ENCODE assay signal across 9 cellular contexts in the genomic region with DNA sequence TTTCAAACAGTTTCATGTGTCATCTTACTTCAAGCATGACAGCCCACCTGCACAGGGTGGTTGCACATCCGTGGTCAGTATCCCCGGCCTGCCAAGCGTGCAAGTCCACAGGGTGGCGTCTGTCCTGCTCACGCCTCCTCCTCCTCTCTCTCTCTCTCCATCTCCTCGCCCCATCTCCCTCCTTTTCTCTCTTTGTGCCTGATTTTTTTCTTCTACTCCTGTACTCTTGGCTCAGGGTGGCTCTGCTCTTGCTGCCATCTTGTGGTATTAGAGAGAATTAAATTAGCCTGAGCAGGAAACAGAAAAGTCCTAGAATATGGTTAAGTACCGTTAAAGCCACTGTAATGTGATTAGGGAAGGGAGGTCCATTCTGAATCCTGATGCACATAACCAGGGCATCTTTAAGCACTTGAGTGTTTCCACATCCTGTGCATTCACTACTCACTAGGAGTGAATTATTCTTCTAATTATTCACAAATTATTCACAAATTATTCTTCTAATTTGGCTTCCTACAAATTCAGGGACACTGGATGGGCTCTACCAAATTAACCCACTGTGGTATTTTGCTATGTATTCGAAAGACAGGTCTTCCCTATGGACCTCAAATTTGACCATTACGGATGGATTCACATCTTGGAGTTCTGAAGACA. TPM values are rescaled to one million over a fixed set of nuclear protein-coding genes. Genes with fewer than 3 reads are reported as not detected.
A peak's percentile ranks its signal among the peaks of the same experiment; 100 is the strongest.
DNase-seq lines count a peak whose midpoint lies in the region; ATAC-seq, FAIRE-seq and TF ChIP-seq lines count a peak whose summit lies in the region.
"Had no signal": no experiment of that assay in that cellular context is flagged by ENCODE, and none has a peak within 500 bp of the region (broad histone marks: within the 10 kb centered on the region; RNA-seq: fewer than 3 reads in every experiment).

No MANE protein-coding gene starts in this region.

- no peak overlapping the region for H3K4me3 ChIP-seq in NT2/D1 (ENCODE audit: insufficient read length, low read depth)
- H3K4me3 ChIP-seq in colonic mucosa, result no peak overlapping the region
- no peak overlapping the region for H3K4me3 ChIP-seq in HepG2 (replicated peaks in 1 of 3; ENCODE audit: insufficient read depth in 1 of 3, low read depth in 2 of 3, low read length in 3 of 3)
- H3K4me3 ChIP-seq in vagina, result no peak overlapping the region

- TF ChIP-seq CTCF in colonic mucosa (IDR thresholded peaks at IDR 0.05) (peak; percentile 71), HepG2 (CRISPR knock-in tag; IDR thresholded peaks at IDR 0.05) (peak; percentile 69), vagina (IDR thresholded peaks at IDR 0.05) (peak; percentile 11 to 65 (median 45))

- intact Hi-C loops in colonic mucosa (cut with DNase I) (loop anchor here (2.0 to 5.0 kb wide), 2 partner anchors 39 to 134 kb away; no protein-coding TSS in a partner anchor), HepG2 (cut with micrococcal nuclease; ENCODE audit: unreplicated experiment) (loop anchor here (1.0 kb wide), 2 partner anchors 38 to 131 kb away; no protein-coding TSS in a partner anchor), vagina (cut with DNase I) (no loop called here)

- in situ Hi-C loops in Caki2 (cut with HindIII; ENCODE audit: low pct_unique_long_range_greater_than_20kb, low sequenced_read_pairs), result no loop called here
- in situ Hi-C loops in HepG2 (cut with HindIII; ENCODE audit: extremely low pct_ligation_motif_present, low pct_unique_long_range_greater_than_20kb), result loop anchor here (5.0 kb wide), 1 partner anchor 34 kb away; no protein-coding TSS in a partner anchor

- TF ChIP-seq POLR2A in HepG2 (IDR thresholded peaks at IDR 0.05; ENCODE audit: insufficient read depth in 1 of 2, low read depth in 2 of 2, low read length in 2 of 2) (no peak), vagina (IDR thresholded peaks at IDR 0.05) (no peak)

- peak; percentile 79 for ATAC-seq in HepG2
- no peak for ATAC-seq in GM18502 (IDR thresholded peaks at IDR 0.05; ENCODE audit: poor library complexity, unreplicated experiment)

- H3K36me3 ChIP-seq in NT2/D1 (ENCODE audit: insufficient read depth, insufficient read length, low read length), result no peaks in the 10 kb centered on the region
- H3K36me3 ChIP-seq in colonic mucosa, result no peaks in the 10 kb centered on the region
- H3K36me3 ChIP-seq in HepG2 (replicated peaks in 1 of 2; ENCODE audit: control insufficient read depth in 1 of 2, insufficient read depth in 2 of 2, low read length in 2 of 2), result no peaks in the 10 kb centered on the region
- no peaks in the 10 kb centered on the region for H3K36me3 ChIP-seq in vagina
- H3K36me3 ChIP-seq: neutrophil had no signal

- no peak overlapping the region for H2AFZ ChIP-seq in HepG2 (ENCODE audit: low read length)

- H3K27ac ChIP-seq in colonic mucosa (no peak overlapping the region), HepG2 (ENCODE audit: extremely low read length, insufficient read depth, low read length) (no peak overlapping the region), vagina (no peak overlapping the region)
- H3K27ac ChIP-seq: neutrophil had no signal

- no peak for TF ChIP-seq RAD21 in HepG2 (CRISPR knock-in tag; IDR thresholded peaks at IDR 0.05)

- H3K4me2 ChIP-seq in HepG2 (ENCODE audit: low read depth, low read length), result no peak overlapping the region

- FAIRE-seq in HepG2 (lab: Jason Lieb, UNC), result peak; percentile 69

- no peaks in the 10 kb centered on the region; the same call in 1 of the 2 replicates for H3K9me3 ChIP-seq in NT2/D1 (ENCODE audit: insufficient read depth, low read length)
- no peaks in the 10 kb centered on the region for H3K9me3 ChIP-seq in colonic mucosa
- H3K9me3 ChIP-seq in HepG2 (ENCODE audit: low read length), result no peaks in the 10 kb centered on the region
- H3K9me3 ChIP-seq in vagina, result no peaks in the 10 kb centered on the region
- H3K9me3 ChIP-seq: neutrophil had no signal

- DNase-seq in Caki2 (ENCODE audit: low read depth) (peak; percentile 76), HT1080 (ENCODE audit: low read depth) (peak; percentile 85), NT2/D1 (ENCODE audit: low read depth, low spot score) (peak; percentile 73), colonic mucosa (no peak), HepG2 (ENCODE audit: low spot score) (peak; percentile 45), vagina (ENCODE audit: extremely low spot score in 2 of 2) (no peak)
- DNase-seq in activated CD4-positive, alpha-beta T cell treated with anti-CD3 and anti-CD28 coated beads for 48 hours, result no peak

- H4K20me1 ChIP-seq in HepG2 (ENCODE audit: insufficient read depth, low read length), result no peaks in the 10 kb centered on the region

- H3K9ac ChIP-seq in NT2/D1 (ENCODE audit: insufficient read length, low read depth) (no peak overlapping the region), colonic mucosa (ENCODE audit: low read depth in 2 of 2, low read length in 2 of 2) (no peak overlapping the region), HepG2 (ENCODE audit: insufficient read depth, low read depth, low read length) (no peak overlapping the region)

- H3K79me2 ChIP-seq in HepG2 (ENCODE audit: insufficient read depth, low read length), result no peaks in the 10 kb centered on the region

- peaks cover 3% of the 10 kb centered on the region for H3K4me1 ChIP-seq in NT2/D1 (ENCODE audit: insufficient read depth, insufficient read length)
- no peaks in the 10 kb centered on the region for H3K4me1 ChIP-seq in colonic mucosa
- no peaks in the 10 kb centered on the region for H3K4me1 ChIP-seq in HepG2 (ENCODE audit: insufficient read depth, low read length)
- no peaks in the 10 kb centered on the region for H3K4me1 ChIP-seq in vagina

- CTCF ChIA-PET in HepG2 (lab: Yijun Ruan, JAX; ENCODE audit: low intra/inter-chr PET ratio, low total read pairs), result interaction anchor here (1.8 to 2.9 kb wide), 2 partner anchors 37 to 131 kb away, joined by 7 to 44 read pairs; no protein-coding TSS in a partner anchor

- WGBS in HepG2 (ENCODE audit: low lambda C conversion rate), result under 1% methylated on average over 9 of the region's 9 CpGs

- TF ChIP-seq EP300 in HepG2 (IDR thresholded peaks at IDR 0.05; ENCODE audit: low read depth in 2 of 2, low read length in 2 of 2), result no peak
- no peak for TF ChIP-seq EP300 in HepG2 (CRISPR knock-in tag; IDR thresholded peaks at IDR 0.05; ENCODE audit: borderline replicate concordance)

- no peaks in the 10 kb centered on the region for H3K27me3 ChIP-seq in NT2/D1 (ENCODE audit: insufficient read depth, insufficient read length)
- peaks cover 4% of the 10 kb centered on the region for H3K27me3 ChIP-seq in colonic mucosa
- H3K27me3 ChIP-seq in HepG2 (ENCODE audit: control insufficient read depth in 1 of 2, insufficient read depth in 2 of 2, low read length in 2 of 2), result 0 out of 5 replicates have a peak, but pooled peaks cover 0 to 3% of the 10 kb centered on the region in 2 experiments
- H3K27me3 ChIP-seq in vagina, result no peaks in the 10 kb centered on the region

- no TSS peak for BruUV-seq in HepG2 (replicated peaks; lab: Mats Ljungman, UMichigan)

- POLR2A ChIA-PET in HepG2 (lab: Yijun Ruan, JAX), result no interaction called here

RNA-seq across cellular contexts. Expression of a gene that starts 25.5 kb away (rescaled TPM):
- total RNA-seq in Caki2 (2014; rRNA removed; shearing (Covaris generic); ENCODE audit: low replicate concordance), result not detected in 2 replicates
- total RNA-seq in HT1080 (2014; rRNA removed; shearing (Covaris generic)), result 0.05 TPM in 1 of 2 replicates, not detected in the other
- 0.08 and 0.15 TPM in 2 replicates for polyA plus RNA-seq in HT1080 (2015; cell fraction: cytosol; rRNA removed)
- polyA plus RNA-seq in HT1080 (2015; cell fraction: nucleus; rRNA removed), result 0.03 and 0.07 TPM in 2 replicates
- 1 to 10 TPM in 1 of 2 donors, under 1 TPM in 1; 0.82 to 1.3 TPM for total RNA-seq in colonic mucosa
- not detected in 2 replicates for total RNA-seq in HepG2 (2016; rRNA removed; fragmentation: Illumina TruSeq; extraction: Trizol)
- not detected in 2 replicates for total RNA-seq in HepG2 (2016; cell fraction: cytosol; rRNA removed; fragmentation: Illumina TruSeq; extraction: Trizol; ENCODE audit: low read depth)
- total RNA-seq in HepG2 (2016; cell fraction: insoluble cytoplasmic fraction; rRNA removed; fragmentation: Illumina TruSeq; extraction: Trizol), result not detected in 2 replicates
- not detected in 2 replicates for total RNA-seq in HepG2 (2016; cell fraction: membrane; rRNA removed; fragmentation: Illumina TruSeq; extraction: Trizol)
- not detected in 2 replicates for total RNA-seq in HepG2 (2016; cell fraction: nucleus; rRNA removed; fragmentation: Illumina TruSeq; extraction: Trizol)
- polyA plus RNA-seq in HepG2 (2011; rRNA removed), result not detected in 2 replicates
- polyA plus RNA-seq in HepG2 (2011; cell fraction: cytosol; rRNA removed), result not detected in 2 replicates
- not detected in 2 replicates for polyA plus RNA-seq in HepG2 (2011; cell fraction: nucleus; rRNA removed)
- polyA plus RNA-seq in HepG2 (2012), result not detected in 2 replicates
- not detected in 2 replicates for polyA plus RNA-seq in HepG2 (2016; cell fraction: cytosol; fragmentation: Illumina TruSeq; extraction: Trizol; ENCODE audit: low read depth)
- polyA plus RNA-seq in HepG2 (2016; cell fraction: insoluble cytoplasmic fraction; fragmentation: Illumina TruSeq; extraction: Trizol; ENCODE audit: low read depth), result not detected in 2 replicates
- polyA plus RNA-seq in HepG2 (2016; cell fraction: membrane; fragmentation: Illumina TruSeq; extraction: Trizol; ENCODE audit: low read depth), result not detected in 2 replicates
- polyA plus RNA-seq in HepG2 (2016; cell fraction: nucleus; fragmentation: Illumina TruSeq; extraction: Trizol; ENCODE audit: insufficient read depth, low read depth), result not detected in 2 replicates
- not detected in 2 replicates for polyA minus RNA-seq in HepG2 (2011; rRNA and poly(A)+ RNA removed; ENCODE audit: low replicate concordance)
- polyA minus RNA-seq in HepG2 (2011; cell fraction: cytosol; rRNA and poly(A)+ RNA removed), result not detected in 2 replicates
- not detected in 2 replicates for polyA minus RNA-seq in HepG2 (2011; cell fraction: nucleus; rRNA and poly(A)+ RNA removed)
- total RNA-seq in vagina, result 8.3 TPM

RNA-seq across cellular contexts. Expression of a gene that starts 52.7 kb away (rescaled TPM):
- total RNA-seq in Caki2 (2014; rRNA removed; shearing (Covaris generic); ENCODE audit: low replicate concordance), result 0.30 and 1.0 TPM in 2 replicates
- 1.6 and 2.2 TPM in 2 replicates for total RNA-seq in HT1080 (2014; rRNA removed; shearing (Covaris generic))
- polyA plus RNA-seq in HT1080 (2015; cell fraction: cytosol; rRNA removed), result 2.5 and 2.6 TPM in 2 replicates
- polyA plus RNA-seq in HT1080 (2015; cell fraction: nucleus; rRNA removed), result 2.5 and 3.9 TPM in 2 replicates
- total RNA-seq in colonic mucosa, result 1 to 10 TPM; 3.0 to 3.2 TPM
- 0.24 and 0.44 TPM in 2 replicates for total RNA-seq in HepG2 (2016; rRNA removed; fragmentation: Illumina TruSeq; extraction: Trizol)
- not detected in 2 replicates for total RNA-seq in HepG2 (2016; cell fraction: cytosol; rRNA removed; fragmentation: Illumina TruSeq; extraction: Trizol; ENCODE audit: low read depth)
- 0.11 TPM in 1 of 2 replicates, not detected in the other for total RNA-seq in HepG2 (2016; cell fraction: insoluble cytoplasmic fraction; rRNA removed; fragmentation: Illumina TruSeq; extraction: Trizol)
- 0.10 TPM in 1 of 2 replicates, not detected in the other for total RNA-seq in HepG2 (2016; cell fraction: membrane; rRNA removed; fragmentation: Illumina TruSeq; extraction: Trizol)
- total RNA-seq in HepG2 (2016; cell fraction: nucleus; rRNA removed; fragmentation: Illumina TruSeq; extraction: Trizol), result not detected in 2 replicates
- polyA plus RNA-seq in HepG2 (2011; rRNA removed), result 0.05 and 0.10 TPM in 2 replicates
- polyA plus RNA-seq in HepG2 (2011; cell fraction: cytosol; rRNA removed), result 0.07 and 0.09 TPM in 2 replicates
- 0.13 and 0.23 TPM in 2 replicates for polyA plus RNA-seq in HepG2 (2011; cell fraction: nucleus; rRNA removed)
- polyA plus RNA-seq in HepG2 (2012), result not detected in 2 replicates
- polyA plus RNA-seq in HepG2 (2016; cell fraction: cytosol; fragmentation: Illumina TruSeq; extraction: Trizol; ENCODE audit: low read depth), result not detected in 2 replicates
- 0.20 TPM in 1 of 2 replicates, not detected in the other for polyA plus RNA-seq in HepG2 (2016; cell fraction: insoluble cytoplasmic fraction; fragmentation: Illumina TruSeq; extraction: Trizol; ENCODE audit: low read depth)
- polyA plus RNA-seq in HepG2 (2016; cell fraction: membrane; fragmentation: Illumina TruSeq; extraction: Trizol; ENCODE audit: low read depth), result not detected in 2 replicates
- not detected in 2 replicates for polyA plus RNA-seq in HepG2 (2016; cell fraction: nucleus; fragmentation: Illumina TruSeq; extraction: Trizol; ENCODE audit: insufficient read depth, low read depth)
- polyA minus RNA-seq in HepG2 (2011; rRNA and poly(A)+ RNA removed; ENCODE audit: low replicate concordance), result 0.98 TPM in 1 of 2 replicates, not detected in the other
- polyA minus RNA-seq in HepG2 (2011; cell fraction: cytosol; rRNA and poly(A)+ RNA removed), result not detected in 2 replicates
- polyA minus RNA-seq in HepG2 (2011; cell fraction: nucleus; rRNA and poly(A)+ RNA removed), result not detected in 2 replicates
- 14.0 TPM for total RNA-seq in vagina

Comparison
In these comparisons a context has a peak if more than half of its experiments do, and no peak if none do; other contexts are left out.
1. DNase-seq: peak in Caki2 (single experiment), HT1080 (single experiment), NT2/D1 (single experiment) and HepG2 (single experiment); none in colonic mucosa (single experiment), vagina (0 of 2) and activated CD4-positive, alpha-beta T cell treated with anti-CD3 and anti-CD28 coated beads for 48 hours (single experiment).
2. Peak in every context shown above with its lines, with median percentiles within 50 percentile points of each other: CTCF ChIP-seq.